In genomic region chr6:42694586-42694985, GRCh38 we compare ENCODE assay signal across 12 cellular contexts. TPM values are rescaled to one million over a fixed set of nuclear protein-coding genes. Genes with fewer than 3 reads are reported as not detected.
DNase-seq lines count a peak whose midpoint lies in the region; ATAC-seq and TF ChIP-seq lines count a peak whose summit lies in the region.
"Had no signal": no experiment of that assay in that cellular context is flagged by ENCODE, and none has a peak within 500 bp of the region (broad histone marks: within the 10 kb centered on the region; RNA-seq: fewer than 3 reads in every experiment).

No MANE protein-coding gene starts in this region.

- H3K27me3 ChIP-seq in SK-N-SH (ENCODE audit: insufficient read depth) (no peaks in the 10 kb centered on the region), sigmoid colon (no peaks in the 10 kb centered on the region)
- H3K27me3 ChIP-seq: stomach had no signal

- H3K27ac ChIP-seq in SK-N-SH (ENCODE audit: low read depth in 2 of 2, low read length in 1 of 2) (peak overlapping the region; percentile 32 to 64), sigmoid colon (peak overlapping the region; percentile 33 to 75 (median 69))

- whole genome bisulfite sequencing in SK-N-SH (ENCODE audit: low lambda C conversion rate) = 52% methylated on average over 4 of the region's 4 CpGs
- 81 to 84% methylated on average over 4 of the region's 4 CpGs for WGBS in sigmoid colon, 2 donors

- TF ChIP-seq EP300 in SK-N-SH (IDR thresholded peaks at IDR 0.05; ENCODE audit: borderline replicate concordance in 1 of 2, low read depth in 1 of 2, low read length in 1 of 2) = no peak
- TF ChIP-seq EP300 in sigmoid colon (IDR thresholded peaks at IDR 0.05) = no peak

- H4K20me1 ChIP-seq in SK-N-SH (ENCODE audit: insufficient read depth) = no peaks in the 10 kb centered on the region

- H3K9ac ChIP-seq in SK-N-SH = no peak overlapping the region

- TF ChIP-seq RAD21 in SK-N-SH (IDR thresholded peaks at IDR 0.05; ENCODE audit: low read length) = no peak

- TF ChIP-seq POLR2A in sigmoid colon (IDR thresholded peaks at IDR 0.05) = no peak

- DNase-seq in GM03348 (ENCODE audit: low spot score) (peak; percentile 84), SK-N-SH (no peak), fibroblast of mammary gland (ENCODE audit: low read depth) (peak; percentile 56), sigmoid colon (no peak), SW480 (ENCODE audit: low spot score) (no peak), NAMALWA (ENCODE audit: low spot score) (no peak)
- DNase-seq: activated CD4-positive, CD25-positive, alpha-beta regulatory T cell; amygdala; H7; NCI-H1436 treated with DMSO at 0.1 percent for 48 hours; stomach had no signal

- no peaks in the 10 kb centered on the region for H3K79me2 ChIP-seq in SK-N-SH (ENCODE audit: insufficient read depth)

- H3K36me3 ChIP-seq in SK-N-SH (replicated peaks in 1 of 2; ENCODE audit: control insufficient read depth in 1 of 2, insufficient read depth in 2 of 2, low read length in 1 of 2) (peaks cover 26 to 35% of the 10 kb centered on the region in 2 experiments), sigmoid colon (peaks cover 0 to 48% (median 21%) of the 10 kb centered on the region in 4 donors)

- H3K9me2 ChIP-seq in SK-N-SH = no peaks in the 10 kb centered on the region

- H3K4me2 ChIP-seq in SK-N-SH = no peak overlapping the region

- H3K4me3 ChIP-seq in SK-N-SH (ENCODE audit: low read depth in 2 of 2, low read length in 1 of 2) = no peak overlapping the region
- no peak overlapping the region for H3K4me3 ChIP-seq in fibroblast of mammary gland (ENCODE audit: control insufficient read depth, low read depth, low read length)
- H3K4me3 ChIP-seq in sigmoid colon = no peak overlapping the region
- H3K4me3 ChIP-seq: stomach had no signal

- H3K9me3 ChIP-seq in SK-N-SH = no peaks in the 10 kb centered on the region
- no peaks in the 10 kb centered on the region for H3K9me3 ChIP-seq in sigmoid colon
- H3K9me3 ChIP-seq: stomach had no signal

- POLR2A ChIA-PET in SK-N-SH (lab: Yijun Ruan, JAX) = no interaction called here

- TF ChIP-seq CTCF in SK-N-SH (IDR thresholded peaks at IDR 0.05) (no peak), fibroblast of mammary gland (conservative IDR thresholded peaks at IDR 0.05; ENCODE audit: control insufficient read depth, insufficient read depth, low read depth, low read length) (no peak), sigmoid colon (IDR thresholded peaks at IDR 0.05) (no peak)

- no peak for ATAC-seq in HG02678 (IDR thresholded peaks at IDR 0.05; ENCODE audit: unreplicated experiment)

- CTCF ChIA-PET in SK-N-SH (lab: Yijun Ruan, JAX) = interaction anchor here (0.6 to 1.8 kb wide), 3 partner anchors 30 to 36 kb away, joined by 3 to 7 read pairs (median 3); no protein-coding TSS in a partner anchor

- H3K4me1 ChIP-seq in SK-N-SH (ENCODE audit: control insufficient read depth in 1 of 2, insufficient read depth in 2 of 2, low read depth in 1 of 2, low read length in 1 of 2) = peaks cover 4 to 8% of the 10 kb centered on the region in 2 experiments
- H3K4me1 ChIP-seq in sigmoid colon = peaks cover 0 to 54% (median 29%) of the 10 kb centered on the region in 4 donors

- peaks cover 28% of the 10 kb centered on the region for H3F3A ChIP-seq in SK-N-SH (replicated peaks; ENCODE audit: insufficient read depth)

- intact Hi-C loops in sigmoid colon (cut with DNase I) = loop anchor here (5.0 kb wide), 1 partner anchor 33 kb away; no protein-coding TSS in a partner anchor

- H2AFZ ChIP-seq in SK-N-SH (ENCODE audit: low read depth) = no peak overlapping the region

TF ChIP-seq in SK-N-SH, 30 proteins besides CTCF, POLR2A, EP300 and RAD21 (continues in another document):
- TF ChIP-seq NFIC (IDR thresholded peaks at IDR 0.05; ENCODE audit: borderline replicate concordance) (no peak), MXI1 (IDR thresholded peaks at IDR 0.05; ENCODE audit: low read depth, low read length) (no peak), RFX5 (IDR thresholded peaks at IDR 0.05; ENCODE audit: low read length) (no peak), RXRA (IDR thresholded peaks at IDR 0.05; ENCODE audit: borderline replicate concordance, low read depth) (no peak), MEF2A (IDR thresholded peaks at IDR 0.05; ENCODE audit: borderline replicate concordance, low read depth) (no peak), JUND (IDR thresholded peaks at IDR 0.05) (peak; percentile 24; the same call in 1 of the 2 replicates), GABPA (IDR thresholded peaks at IDR 0.05; ENCODE audit: low read depth) (no peak), CHD2 (IDR thresholded peaks at IDR 0.05; ENCODE audit: low read length, partially characterized antibody) (no peak), SIN3A (IDR thresholded peaks at IDR 0.05; ENCODE audit: borderline replicate concordance, low read depth, low read length) (no peak), ELF1 (IDR thresholded peaks at IDR 0.05) (no peak), YY1 (IDR thresholded peaks at IDR 0.05; ENCODE audit: low read depth) (no peak), TCF12 (IDR thresholded peaks at IDR 0.05) (peak; percentile 46; the same call in 1 of the 2 replicates), TAF1 (IDR thresholded peaks at IDR 0.05; ENCODE audit: borderline replicate concordance, low read depth, low read length) (no peak), EZH2phosphoT487 (IDR thresholded peaks at IDR 0.05; ENCODE audit: borderline replicate concordance, low read depth) (no peak), RCOR1 (IDR thresholded peaks at IDR 0.05; ENCODE audit: low read length) (no peak), REST (IDR thresholded peaks at IDR 0.05; ENCODE audit: low read depth, low read length) (no peak), IRF3 (IDR thresholded peaks at IDR 0.05; ENCODE audit: low read depth, low read length) (no peak)
- TF ChIP-seq, protein P1, sequence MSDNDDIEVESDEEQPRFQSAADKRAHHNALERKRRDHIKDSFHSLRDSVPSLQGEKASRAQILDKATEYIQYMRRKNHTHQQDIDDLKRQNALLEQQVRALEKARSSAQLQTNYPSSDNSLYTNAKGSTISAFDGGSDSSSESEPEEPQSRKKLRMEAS (IDR thresholded peaks at IDR 0.05; ENCODE audit: low read depth) = no peak
- TF ChIP-seq, protein P2, sequence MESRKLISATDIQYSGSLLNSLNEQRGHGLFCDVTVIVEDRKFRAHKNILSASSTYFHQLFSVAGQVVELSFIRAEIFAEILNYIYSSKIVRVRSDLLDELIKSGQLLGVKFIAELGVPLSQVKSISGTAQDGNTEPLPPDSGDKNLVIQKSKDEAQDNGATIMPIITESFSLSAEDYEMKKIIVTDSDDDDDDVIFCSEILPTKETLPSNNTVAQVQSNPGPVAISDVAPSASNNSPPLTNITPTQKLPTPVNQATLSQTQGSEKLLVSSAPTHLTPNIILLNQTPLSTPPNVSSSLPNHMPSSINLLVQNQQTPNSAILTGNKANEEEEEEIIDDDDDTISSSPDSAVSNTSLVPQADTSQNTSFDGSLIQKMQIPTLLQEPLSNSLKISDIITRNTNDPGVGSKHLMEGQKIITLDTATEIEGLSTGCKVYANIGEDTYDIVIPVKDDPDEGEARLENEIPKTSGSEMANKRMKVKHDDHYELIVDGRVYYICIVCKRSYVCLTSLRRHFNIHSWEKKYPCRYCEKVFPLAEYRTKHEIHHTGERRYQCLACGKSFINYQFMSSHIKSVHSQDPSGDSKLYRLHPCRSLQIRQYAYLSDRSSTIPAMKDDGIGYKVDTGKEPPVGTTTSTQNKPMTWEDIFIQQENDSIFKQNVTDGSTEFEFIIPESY (IDR thresholded peaks at IDR 0.05; ENCODE audit: borderline replicate concordance, low read depth) = no peak

RNA-seq across cellular contexts. Expression of gene PRPH2, which starts 27.8 kb away (rescaled TPM):
- polyA plus RNA-seq in SK-N-SH (2012; rRNA removed) (not detected in 2 replicates), sigmoid colon (under 1 TPM in 2 of 3 donors, not detected in 1; under 0.01 to 0.71 TPM)
- not detected in 2 replicates for polyA plus RNA-seq in SK-N-SH (2012; cell fraction: cytosol; rRNA removed)
- polyA plus RNA-seq in SK-N-SH (2012; cell fraction: nucleus; rRNA removed) = not detected in 2 replicates
- total RNA-seq in sigmoid colon = 1 to 10 TPM in 2 of 4 donors, under 1 TPM in 2; 0.66 to 3.5 (median 1.9) TPM

RNA-seq across cellular contexts. Expression of gene TBCC, which starts 51.3 kb away (rescaled TPM):
- polyA plus RNA-seq in SK-N-SH (2012; rRNA removed) (12.7 and 18.2 TPM in 2 replicates), sigmoid colon (10 to 100 TPM; 30.6 to 35.9 (median 35.4) TPM)
- 12.9 and 15.1 TPM in 2 replicates for polyA plus RNA-seq in SK-N-SH (2012; cell fraction: cytosol; rRNA removed)
- polyA plus RNA-seq in SK-N-SH (2012; cell fraction: nucleus; rRNA removed) = 11.8 and 12.9 TPM in 2 replicates
- total RNA-seq in sigmoid colon = 10 to 100 TPM; 16.6 to 39.6 (median 27.7) TPM

Comparison
In these comparisons a context has a peak if more than half of its experiments do, and no peak if none do; other contexts are left out.
1. DNase-seq: peak in GM03348 (single experiment) and fibroblast of mammary gland (single experiment); none in SK-N-SH (single experiment), sigmoid colon (single experiment), SW480 (single experiment) and NAMALWA (single experiment).